Comparison of ENCODE assay signal across 10 cellular contexts in the genomic region with DNA sequence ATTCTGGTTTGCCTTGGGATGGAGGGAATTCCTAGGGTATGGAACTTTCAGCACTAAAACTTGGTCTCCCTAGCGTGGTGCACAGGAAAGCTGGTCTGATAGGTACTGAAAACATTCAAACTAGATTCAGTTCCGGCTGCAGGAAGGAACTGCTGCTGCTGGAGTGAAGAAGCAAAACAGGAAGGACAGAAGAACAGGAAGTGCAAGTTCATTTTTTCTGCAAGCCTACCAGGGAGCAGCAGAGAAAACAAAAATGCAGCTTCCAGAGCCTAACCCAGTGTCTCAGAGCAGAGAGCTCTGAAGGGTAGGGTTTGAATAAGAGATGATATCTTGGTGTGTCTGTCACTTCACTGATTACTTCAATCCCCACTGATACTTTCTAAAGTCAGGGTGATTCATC.
DNase-seq lines count a peak whose midpoint lies in the region; ATAC-seq and TF ChIP-seq lines count a peak whose summit lies in the region.
"Had no signal": no experiment of that assay in that cellular context is flagged by ENCODE, and none has a peak within 500 bp of the region (broad histone marks: within the 10 kb centered on the region; RNA-seq: fewer than 3 reads in every experiment).

No MANE protein-coding gene starts in this region.

- peak overlapping the region; percentile 67 for H3K4me3 Mint-ChIP-seq in CD4-positive, alpha-beta T cell
- H3K4me3 Mint-ChIP-seq in T-helper 1 cell treated with Interleukin-12 subunit alpha and Interleukin-12 subunit beta and Interleukin-4 antibody, amounts not matched to agents 30 μg/mL and 1 μg/mL, for 36 hours = no peak overlapping the region

- CTCF ChIA-PET in CD4-positive, alpha-beta T cell (lab: Charles Lee) = no interaction called here

- POLR2A ChIA-PET in CD4-positive, alpha-beta T cell (lab: Charles Lee) = interaction anchor here (1.0 to 1.5 kb wide), 6 partner anchors 9 to 640 kb away, joined by 3 to 6 read pairs (median 4); a partner anchor contains a TSS

- no peaks in the 10 kb centered on the region for H3K4me1 ChIP-seq in hepatocyte (ENCODE audit: insufficient read depth)

- intact Hi-C loops in CD4-positive, alpha-beta T cell (cut with DNase I, micrococcal nuclease) = no loop called here
- intact Hi-C loops in posterior cingulate gyrus (cut with DNase I) = no loop called here

- H4K20me1 ChIP-seq in hepatocyte (ENCODE audit: insufficient read depth, poor library complexity, severe bottlenecking) = no peaks in the 10 kb centered on the region

- peak overlapping the region; percentile 95 for H3K27ac Mint-ChIP-seq in CD4-positive, alpha-beta T cell
- peak overlapping the region; percentile 72 for H3K27ac Mint-ChIP-seq in T-helper 1 cell treated with Interleukin-12 subunit alpha and Interleukin-12 subunit beta and Interleukin-4 antibody, amounts not matched to agents 30 μg/mL and 1 μg/mL, for 36 hours

- no peak for TF ChIP-seq CTCF in CD4-positive, alpha-beta T cell (IDR thresholded peaks at IDR 0.05)
- TF ChIP-seq CTCF in hepatocyte (IDR thresholded peaks at IDR 0.05; ENCODE audit: poor library complexity) = no peak

- H3K9me3 ChIP-seq in CD4-positive, alpha-beta T cell (ENCODE audit: control insufficient read depth, low read length) = peaks cover 20% of the 10 kb centered on the region
- H3K9me3 ChIP-seq in hepatocyte (ENCODE audit: low read depth) = no peaks in the 10 kb centered on the region

- H3K27me3 Mint-ChIP-seq in CD4-positive, alpha-beta T cell = no peaks in the 10 kb centered on the region
- no peaks in the 10 kb centered on the region for H3K27me3 Mint-ChIP-seq in T-helper 1 cell treated with Interleukin-12 subunit alpha and Interleukin-12 subunit beta and Interleukin-4 antibody, amounts not matched to agents 30 μg/mL and 1 μg/mL, for 36 hours (ENCODE audit: low read depth)

- no peak overlapping the region for H3K4me3 ChIP-seq in hepatocyte

- peaks cover 21% of the 10 kb centered on the region for H3K9me3 Mint-ChIP-seq in CD4-positive, alpha-beta T cell
- H3K9me3 Mint-ChIP-seq in T-helper 1 cell treated with Interleukin-12 subunit alpha and Interleukin-12 subunit beta and Interleukin-4 antibody, amounts not matched to agents 30 μg/mL and 1 μg/mL, for 36 hours = peaks cover 27% of the 10 kb centered on the region

- no peaks in the 10 kb centered on the region for H3K27me3 ChIP-seq in CD4-positive, alpha-beta T cell (ENCODE audit: control insufficient read depth, insufficient read depth, low read length)
- H3K27me3 ChIP-seq in hepatocyte = no peaks in the 10 kb centered on the region

- no peaks in the 10 kb centered on the region for H3K79me2 ChIP-seq in hepatocyte

- no peak overlapping the region for H2AFZ ChIP-seq in hepatocyte

- H3K9me2 ChIP-seq in hepatocyte (replicated peaks; ENCODE audit: insufficient read depth) = no peaks in the 10 kb centered on the region

- WGBS in hepatocyte (ENCODE audit: low lambda C conversion rate, missing lambda C conversion rate) = 89% methylated on average over 2 of the region's 2 CpGs

- peak overlapping the region; percentile 55 for H3K27ac ChIP-seq in CD4-positive, alpha-beta T cell (ENCODE audit: low read depth, low read length)
- no peak overlapping the region for H3K27ac ChIP-seq in hepatocyte

- H3K4me2 ChIP-seq in hepatocyte = no peak overlapping the region

- no peaks in the 10 kb centered on the region for H3K36me3 ChIP-seq in hepatocyte (replicated peaks; ENCODE audit: insufficient read depth, low read depth)

- H3K36me3 Mint-ChIP-seq in CD4-positive, alpha-beta T cell (ENCODE audit: low read depth) = peaks cover 44% of the 10 kb centered on the region
- peaks cover 6% of the 10 kb centered on the region for H3K36me3 Mint-ChIP-seq in T-helper 1 cell treated with Interleukin-12 subunit alpha and Interleukin-12 subunit beta and Interleukin-4 antibody, amounts not matched to agents 30 μg/mL and 1 μg/mL, for 36 hours (ENCODE audit: low read depth)

- peaks cover 60% of the 10 kb centered on the region for H3K4me1 Mint-ChIP-seq in CD4-positive, alpha-beta T cell (ENCODE audit: low read depth)
- H3K4me1 Mint-ChIP-seq in T-helper 1 cell treated with Interleukin-12 subunit alpha and Interleukin-12 subunit beta and Interleukin-4 antibody, amounts not matched to agents 30 μg/mL and 1 μg/mL, for 36 hours (ENCODE audit: low read depth) = peaks cover 11% of the 10 kb centered on the region

- peak; percentile 83 for ATAC-seq in CD4-positive, alpha-beta T cell (ENCODE audit: poor library complexity)
- ATAC-seq in GM21576 (IDR thresholded peaks at IDR 0.05; ENCODE audit: unreplicated experiment) (peak; percentile 68), left lobe of liver (peak; percentile 29)
- ATAC-seq: sciatic nerve had no signal

- peak in 6 of 10 experiments; percentile 2 to 36 (median 26) for DNase-seq in CD4-positive, alpha-beta T cell
- no peak for DNase-seq in left lobe of liver (ENCODE audit: low spot score)
- DNase-seq in NCI-H2081 treated with DMSO at 0.1 percent for 48 hours (lab: John Stamatoyannopoulos, UW) = no peak
- no peak for DNase-seq in NCI-H1105 (lab: John Stamatoyannopoulos, UW)
- DNase-seq in posterior cingulate gyrus = no peak
- no peak for DNase-seq in hepatocyte (ENCODE audit: low spot score)
- DNase-seq: DMS79 had no signal

Comparison
In these comparisons a context has a peak if more than half of its experiments do, and no peak if none do; other contexts are left out.
1. ATAC-seq: peak in every context shown above with its lines; median percentile 83 in CD4-positive, alpha-beta T cell; 68 in GM21576; 29 in left lobe of liver.
2. DNase-seq: peak in CD4-positive, alpha-beta T cell (6 of 10); none in left lobe of liver (single experiment), NCI-H2081 treated with DMSO at 0.1 percent for 48 hours (single experiment), NCI-H1105 (single experiment), posterior cingulate gyrus (0 of 10) and hepatocyte (single experiment).